14 cellular contexts compared by ENCODE assay signal in genomic region chr3:11283126-11283478, GRCh38. TPM values are rescaled to one million over a fixed set of nuclear protein-coding genes. Genes with fewer than 3 reads are reported as not detected.
DNase-seq lines count a peak whose midpoint lies in the region; ATAC-seq, FAIRE-seq and TF ChIP-seq lines count a peak whose summit lies in the region.
"Had no signal": no experiment of that assay in that cellular context is flagged by ENCODE, and none has a peak within 500 bp of the region (broad histone marks: within the 10 kb centered on the region; RNA-seq: fewer than 3 reads in every experiment).

No MANE protein-coding gene starts in this region.

- H3K14ac ChIP-seq in mesenchymal stem cell (ENCODE audit: low read length in 2 of 2) = no peak overlapping the region

- H3K27me3 ChIP-seq in mesenchymal stem cell (ENCODE audit: control insufficient read depth in 1 of 2, insufficient read depth in 1 of 2, low read length in 2 of 2) (no peaks in the 10 kb centered on the region), suprapubic skin (no peaks in the 10 kb centered on the region), small intestine (ENCODE audit: control insufficient read depth in 2 of 2, insufficient read depth in 2 of 2, low read length in 2 of 2) (no peaks in the 10 kb centered on the region)

- H3K36me3 ChIP-seq in mesenchymal stem cell (ENCODE audit: control insufficient read depth in 1 of 2, insufficient read depth in 2 of 2, low read depth in 1 of 2, low read length in 2 of 2) (peaks cover 0 to 27% of the 10 kb centered on the region in 2 experiments), suprapubic skin (peaks cover 11% of the 10 kb centered on the region), small intestine (ENCODE audit: control insufficient read depth in 2 of 2, insufficient read depth in 2 of 2, low read length in 2 of 2) (peaks cover 0 to 15% of the 10 kb centered on the region in 2 donors)

- no peak overlapping the region for H4K8ac ChIP-seq in mesenchymal stem cell (ENCODE audit: low read length)

- H2BK15ac ChIP-seq in mesenchymal stem cell (ENCODE audit: low read depth, poor library complexity, severe bottlenecking) = peak overlapping the region; percentile 29

- H2BK120ac ChIP-seq in mesenchymal stem cell (ENCODE audit: low read depth, low read length) = no peak overlapping the region

- H3K4me1 ChIP-seq in mesenchymal stem cell (ENCODE audit: control insufficient read depth, insufficient read depth, low read depth, low read length) (peaks cover 16% of the 10 kb centered on the region), suprapubic skin (peaks cover 30% of the 10 kb centered on the region), small intestine (ENCODE audit: control insufficient read depth in 2 of 2, insufficient read depth in 1 of 2, low read depth in 1 of 2, low read length in 1 of 2) (peaks cover 0 to 4% of the 10 kb centered on the region in 2 donors)

- peaks cover 31% of the 10 kb centered on the region for H3K79me1 ChIP-seq in mesenchymal stem cell (replicated peaks; ENCODE audit: low read length, poor library complexity, severe bottlenecking)

- no peak overlapping the region for H3K23ac ChIP-seq in mesenchymal stem cell (ENCODE audit: low read length in 2 of 2)

- DNase-seq in NCI-H2171 treated with DMSO at 0.1 percent for 48 hours (lab: John Stamatoyannopoulos, UW) (peak; percentile 23), NCI-H2171 (lab: John Stamatoyannopoulos, UW) (no peak), mesenchymal stem cell (no peak), suprapubic skin (ENCODE audit: low spot score in 2 of 2) (no peak), small intestine (no peak)
- no peak for DNase-seq in activated CD4-positive, alpha-beta T cell treated with anti-CD3 and anti-CD28 coated beads for 4 hours
- DNase-seq: activated CD4-positive, alpha-beta T cell treated with anti-CD3 and anti-CD28 coated beads for 48 hours; activated naive CD8-positive, alpha-beta T cell treated with anti-CD3 and anti-CD28 coated beads, Interleukin-2, amount 50 U/mL, for 24 hours; Caco-2; NCI-H1092 treated with DMSO at 0.1 percent for 48 hours; stimulated activated CD4-positive, alpha-beta T cell treated with anti-CD3 and anti-CD28 coated beads, Interleukin-2, amount 100 ng/mL, for 24 hours; T-helper 1 cell had no signal

- peak overlapping the region in 1 of 2 experiments; percentile 31 for H2BK12ac ChIP-seq in mesenchymal stem cell (ENCODE audit: low read length in 2 of 2)

- no peak for TF ChIP-seq POLR2A in suprapubic skin (IDR thresholded peaks at IDR 0.05)

- H3K4ac ChIP-seq in mesenchymal stem cell (ENCODE audit: low read depth in 1 of 2, low read length in 2 of 2) = peak overlapping the region in 1 of 2 experiments; percentile 21

- H2BK5ac ChIP-seq in mesenchymal stem cell (ENCODE audit: low read depth, low read length, poor library complexity, severe bottlenecking) = no peak overlapping the region

- H3K9me3 ChIP-seq in mesenchymal stem cell (ENCODE audit: control insufficient read depth, low read length) (no peaks in the 10 kb centered on the region), suprapubic skin (no peaks in the 10 kb centered on the region), small intestine (ENCODE audit: control insufficient read depth, low read depth) (no peaks in the 10 kb centered on the region)
- H3K9me3 ChIP-seq: Caco-2 had no signal

- TF ChIP-seq CTCF in suprapubic skin (IDR thresholded peaks at IDR 0.05) = no peak

- WGBS in mesenchymal stem cell = 96% methylated on average over 1 of the region's 1 CpG
- WGBS in suprapubic skin = 71% methylated on average over 1 of the region's 1 CpG
- WGBS in small intestine, 3 donors = 66 to 95% (median 94%) methylated on average over 1 of the region's 1 CpG

- no peak for FAIRE-seq in small intestine (lab: Jason Lieb, UNC)

- TF ChIP-seq EP300 in suprapubic skin (IDR thresholded peaks at IDR 0.05) = no peak

- peak overlapping the region; percentile 94 for H3K27ac ChIP-seq in angular gyrus (ENCODE audit: low read depth, low read length)
- peak overlapping the region; percentile 38 for H3K27ac ChIP-seq in mesenchymal stem cell (ENCODE audit: low read length, poor library complexity, severe bottlenecking)
- peak overlapping the region; percentile 29 for H3K27ac ChIP-seq in suprapubic skin
- H3K27ac ChIP-seq in small intestine (ENCODE audit: low read depth in 1 of 2, low read length in 1 of 2) = peak overlapping the region in 1 of 2 donors; percentile 55

- no peak overlapping the region for H3K18ac ChIP-seq in mesenchymal stem cell (ENCODE audit: low read depth in 1 of 2, low read length in 2 of 2)

- no peak for ATAC-seq in GM18520 (IDR thresholded peaks at IDR 0.05; ENCODE audit: unreplicated experiment)
- ATAC-seq: activated naive CD8-positive, alpha-beta T cell treated with anti-CD3 and anti-CD28 coated beads, Interleukin-2, amount 50 U/mL, for 24 hours had no signal

- H2AFZ ChIP-seq in mesenchymal stem cell (ENCODE audit: low read depth, low read length) = no peak overlapping the region

- no peak overlapping the region for H3K4me2 ChIP-seq in mesenchymal stem cell (ENCODE audit: low read length, poor library complexity, severe bottlenecking)

- no peak overlapping the region for H4K91ac ChIP-seq in mesenchymal stem cell (ENCODE audit: low read length)

- peak overlapping the region; percentile 46 for H3K9ac ChIP-seq in mesenchymal stem cell (ENCODE audit: low read length)

- H3K4me3 ChIP-seq in mesenchymal stem cell (ENCODE audit: insufficient read depth in 1 of 2, low read depth in 1 of 2, low read length in 2 of 2) = peak overlapping the region in 1 of 2 experiments; percentile 32
- H3K4me3 ChIP-seq in suprapubic skin = no peak overlapping the region
- H3K4me3 ChIP-seq in small intestine (ENCODE audit: low read depth in 1 of 2, low read length in 2 of 2) = no peak overlapping the region

- peak overlapping the region; percentile 7 for H2AK5ac ChIP-seq in mesenchymal stem cell (ENCODE audit: low read length, severe bottlenecking)

RNA-seq across cellular contexts. Expression of gene ATG7, which starts 10.9 kb away (rescaled TPM):
- 18.7 TPM for polyA plus RNA-seq in mesenchymal stem cell (2013, experiment 1 of 2)
- 18.7 TPM for polyA plus RNA-seq in mesenchymal stem cell (2013, experiment 2 of 2)
- 100 to 1,000 TPM in 1 of 4 donors, 10 to 100 TPM in 3; 49.4 to 145 (median 82.1) TPM for total RNA-seq in suprapubic skin
- 10 to 100 TPM in 1 of 3 donors, 1 to 10 TPM in 2; 7.8 to 15.2 (median 8.1) TPM for polyA plus RNA-seq in small intestine
